In the genomic region with DNA sequence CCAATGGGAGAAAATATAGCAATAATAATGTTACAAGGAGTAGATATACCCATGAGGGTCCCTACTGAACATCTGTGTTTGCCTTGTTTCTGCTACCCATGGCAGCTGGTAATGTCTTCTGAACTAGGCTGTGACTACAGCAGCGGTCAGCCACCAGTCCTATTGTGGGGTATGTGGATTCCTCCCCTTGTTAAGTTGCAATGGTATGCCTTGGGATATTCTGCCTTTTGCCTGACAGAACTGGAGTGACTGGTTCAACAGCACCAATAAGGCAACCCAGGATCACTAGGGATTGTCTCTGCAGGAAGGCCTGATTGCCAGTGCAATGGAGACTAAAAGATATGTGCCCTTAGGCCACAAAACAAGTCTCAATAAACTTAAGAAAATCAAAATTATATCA, we compare ENCODE assay signal across 19 cellular contexts.
"Had no signal": no experiment of that assay in that cellular context is flagged by ENCODE, and none has a peak within 500 bp of the region (broad histone marks: within the 10 kb centered on the region; RNA-seq: fewer than 3 reads in every experiment).

No MANE protein-coding gene starts in this region.

- H3K27ac ChIP-seq: colonic mucosa, esophagus squamous epithelium, gastrocnemius medialis, heart right ventricle, left lung, lower lobe of right lung had no signal

- H3K4me3 ChIP-seq: colonic mucosa, esophagus squamous epithelium, gastrocnemius medialis, heart right ventricle, left lung, lower lobe of right lung, mucosa of descending colon had no signal

- DNase-seq: colonic mucosa; cortex of kidney; effector CD8-positive, alpha-beta T cell; effector memory CD8-positive, alpha-beta T cell; endodermal cell; esophagus squamous epithelium; foreskin melanocyte; gastrocnemius medialis; glutamatergic neuron; head of caudate nucleus; heart right ventricle; hippocampal formation; left cardiac atrium; left lung; left ventricle myocardium superior; lower lobe of right lung; mesenchymal stem cell; mucosa of descending colon; naive B cell had no signal

- ATAC-seq: effector memory CD8-positive, alpha-beta T cell; gastrocnemius medialis; heart right ventricle; left cardiac atrium; left lung; left ventricle myocardium superior; lower lobe of right lung; mucosa of descending colon had no signal

- H3K4me1 ChIP-seq: colonic mucosa, heart right ventricle, left lung, lower lobe of right lung had no signal

- H3K27me3 ChIP-seq: colonic mucosa, esophagus squamous epithelium, left lung had no signal

- H3K9me3 ChIP-seq: colonic mucosa, esophagus squamous epithelium, gastrocnemius medialis, heart right ventricle, left lung, lower lobe of right lung, mucosa of descending colon had no signal

- H3K36me3 ChIP-seq: colonic mucosa, esophagus squamous epithelium, gastrocnemius medialis, heart right ventricle, left lung, lower lobe of right lung had no signal
